ENCODE assay signal across 22 cellular contexts in genomic region chr1:13620825-13621224, GRCh38. TPM values are rescaled to one million over a fixed set of nuclear protein-coding genes. Genes with fewer than 3 reads are reported as not detected.
DNase-seq lines count a peak whose midpoint lies in the region; ATAC-seq and TF ChIP-seq lines count a peak whose summit lies in the region.
"Had no signal": no experiment of that assay in that cellular context is flagged by ENCODE, and none has a peak within 500 bp of the region (broad histone marks: within the 10 kb centered on the region; RNA-seq: fewer than 3 reads in every experiment).

No MANE protein-coding gene starts in this region.

- no peaks in the 10 kb centered on the region for H3K9me2 ChIP-seq in hepatocyte (replicated peaks; ENCODE audit: insufficient read depth)

- no peak overlapping the region for H3K27ac Mint-ChIP-seq in naive thymus-derived CD8-positive, alpha-beta T cell
- H3K27ac Mint-ChIP-seq: CD4-positive, alpha-beta memory T cell had no signal

- H3K4me3 Mint-ChIP-seq in naive thymus-derived CD8-positive, alpha-beta T cell: no peak overlapping the region
- H3K4me3 Mint-ChIP-seq: CD4-positive, alpha-beta memory T cell had no signal

- DNase-seq in breast epithelium (ENCODE audit: low spot score in 2 of 2) (peak in 1 of 2 donors; percentile 1), hepatocyte (ENCODE audit: low spot score) (no peak), suprapubic skin (ENCODE audit: low spot score in 2 of 2) (peak in 1 of 2 donors; percentile 40), LoVo (ENCODE audit: low spot score) (no peak), pons (ENCODE audit: low spot score) (no peak), NCI-H1048 (lab: John Stamatoyannopoulos, UW) (no peak)
- DNase-seq in naive thymus-derived CD8-positive, alpha-beta T cell: no peak
- DNase-seq: C1 segment of cervical spinal cord; CD4-positive, alpha-beta memory T cell; COR-L47; GM23248; H7; NCI-H1105; NCI-H1436 treated with DMSO at 0.1 percent for 48 hours; NCI-H187 treated with DMSO at 0.1 percent for 48 hours; NCI-H2107; NCI-H446 treated with DMSO at 0.1 percent for 48 hours; NCI-H82; PC-9; SHP77 had no signal

- peaks cover 0 to 4% of the 10 kb centered on the region in 2 donors for H3K4me1 ChIP-seq in breast epithelium
- peaks cover 15% of the 10 kb centered on the region for H3K4me1 ChIP-seq in hepatocyte (ENCODE audit: insufficient read depth)
- peaks cover 37% of the 10 kb centered on the region for H3K4me1 ChIP-seq in suprapubic skin

- H3K9me3 ChIP-seq in breast epithelium (no peaks in the 10 kb centered on the region), hepatocyte (ENCODE audit: low read depth) (no peaks in the 10 kb centered on the region), suprapubic skin (no peaks in the 10 kb centered on the region)

- no peaks in the 10 kb centered on the region for H3K79me2 ChIP-seq in hepatocyte

- no peaks in the 10 kb centered on the region for H3K4me1 Mint-ChIP-seq in naive thymus-derived CD8-positive, alpha-beta T cell
- H3K4me1 Mint-ChIP-seq: CD4-positive, alpha-beta memory T cell had no signal

- no peak for ATAC-seq in naive thymus-derived CD8-positive, alpha-beta T cell

- H3K36me3 ChIP-seq in breast epithelium (no peaks in the 10 kb centered on the region), hepatocyte (replicated peaks; ENCODE audit: insufficient read depth, low read depth) (no peaks in the 10 kb centered on the region), suprapubic skin (peaks cover under 1% of the 10 kb centered on the region)

- H3K27ac ChIP-seq in breast epithelium (peak overlapping the region; percentile 83 to 87), hepatocyte (peak overlapping the region; percentile 71), suprapubic skin (peak overlapping the region; percentile 92)
- H3K27ac ChIP-seq: GM23248, HL-60, PC-9 had no signal

- TF ChIP-seq CTCF in breast epithelium (IDR thresholded peaks at IDR 0.05) (no peak), hepatocyte (IDR thresholded peaks at IDR 0.05; ENCODE audit: poor library complexity) (no peak), suprapubic skin (IDR thresholded peaks at IDR 0.05) (no peak)

- H3K4me3 ChIP-seq in breast epithelium (no peak overlapping the region), hepatocyte (no peak overlapping the region), suprapubic skin (no peak overlapping the region)
- H3K4me3 ChIP-seq: GM23248, PC-9 had no signal

- 86% methylated on average over 5 of the region's 5 CpGs for WGBS in hepatocyte (ENCODE audit: low lambda C conversion rate, missing lambda C conversion rate)
- 93% methylated on average over 5 of the region's 5 CpGs for WGBS in suprapubic skin

- intact Hi-C loops in breast epithelium (cut with DNase I; ENCODE audit: low total_unique reads): no loop called here

- POLR2A ChIA-PET in naive thymus-derived CD8-positive, alpha-beta T cell (lab: Charles Lee): no interaction called here

- H3K4me2 ChIP-seq in hepatocyte: no peak overlapping the region
- H3K4me2 ChIP-seq: PC-9 had no signal

- no peak for TF ChIP-seq POLR2A in breast epithelium (IDR thresholded peaks at IDR 0.05)
- TF ChIP-seq POLR2A in suprapubic skin (IDR thresholded peaks at IDR 0.05): no peak

- H3K27me3 ChIP-seq in breast epithelium (no peaks in the 10 kb centered on the region), hepatocyte (no peaks in the 10 kb centered on the region), suprapubic skin (no peaks in the 10 kb centered on the region)

- H3K27me3 Mint-ChIP-seq in naive thymus-derived CD8-positive, alpha-beta T cell: peaks cover 3 to 60% (median 27%) of the 10 kb centered on the region in 5 donors

- H2AFZ ChIP-seq in hepatocyte: no peak overlapping the region
- H2AFZ ChIP-seq: GM23248, PC-9 had no signal

- H3K36me3 Mint-ChIP-seq in naive thymus-derived CD8-positive, alpha-beta T cell: no peaks in the 10 kb centered on the region
- H3K36me3 Mint-ChIP-seq: CD4-positive, alpha-beta memory T cell had no signal

- H3K9me3 Mint-ChIP-seq in naive thymus-derived CD8-positive, alpha-beta T cell: no peaks in the 10 kb centered on the region
- H3K9me3 Mint-ChIP-seq: CD4-positive, alpha-beta memory T cell had no signal

- H4K20me1 ChIP-seq in hepatocyte (ENCODE audit: insufficient read depth, poor library complexity, severe bottlenecking): no peaks in the 10 kb centered on the region

- TF ChIP-seq EP300 in suprapubic skin (IDR thresholded peaks at IDR 0.05): no peak

RNA-seq across cellular contexts. Expression of gene PDPN, which starts 37.2 kb away (rescaled TPM):
- total RNA-seq in breast epithelium (10 to 100 TPM; 18.1 to 38.8 (median 29.2) TPM), hepatocyte (305 and 332 TPM in 2 replicates), suprapubic skin (10 to 100 TPM; 21.4 to 46.6 (median 29.1) TPM)
- 478 and 508 TPM in 2 replicates for polyA plus RNA-seq in hepatocyte
- total RNA-seq in naive thymus-derived CD8-positive, alpha-beta T cell: not detected
- not detected for polyA plus RNA-seq in naive thymus-derived CD8-positive, alpha-beta T cell
- total RNA-seq: CD4-positive, alpha-beta memory T cell; PC-9; SK-MEL-5 had no signal
- polyA plus RNA-seq: CD4-positive, alpha-beta memory T cell had no signal

Comparison
In these comparisons a context has a peak if more than half of its experiments do, and no peak if none do; other contexts are left out.
1. RNA of gene PDPN, which starts 37.2 kb away (total RNA-seq): 305 to 332 TPM in hepatocyte, 21.4 to 46.6 TPM in suprapubic skin and 18.1 to 38.8 TPM in breast epithelium; not detected in naive thymus-derived CD8-positive, alpha-beta T cell; every median in the first group is over 10 times any median in the second.
2. Peak in every context shown above with its lines, with median percentiles within 50 percentile points of each other: H3K27ac ChIP-seq.